In genomic region chr2:47155091-47155876, GRCh38 we compare ENCODE assay signal across 11 cellular contexts. TPM values are rescaled to one million over a fixed set of nuclear protein-coding genes. Genes with fewer than 3 reads are reported as not detected.
DNase-seq lines count a peak whose midpoint lies in the region; ATAC-seq, FAIRE-seq and TF ChIP-seq lines count a peak whose summit lies in the region.
"Had no signal": no experiment of that assay in that cellular context is flagged by ENCODE, and none has a peak within 500 bp of the region (broad histone marks: within the 10 kb centered on the region; RNA-seq: fewer than 3 reads in every experiment).

A gene with protein sequence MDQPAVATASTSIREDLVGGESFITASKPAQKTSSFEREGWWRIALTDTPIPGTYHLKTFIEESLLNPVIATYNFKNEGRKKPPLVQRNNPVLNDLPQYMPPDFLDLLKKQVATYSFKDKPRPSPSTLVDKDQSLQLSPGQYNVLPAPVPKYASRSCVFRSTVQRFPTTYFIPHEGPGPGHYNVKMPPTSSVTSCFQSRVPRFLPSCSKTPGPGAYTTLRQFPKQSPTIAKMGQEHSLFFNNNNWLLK (minus strand): TSS chr2:47155308. CDS start chr2:47155251, 57 bp downstream.

- H3K79me2 ChIP-seq in K562 (ENCODE audit: control insufficient read depth, insufficient read depth, low read length) (no peaks in the 10 kb centered on the region), osteoblast (ENCODE audit: insufficient read depth, low read length) (no peaks in the 10 kb centered on the region)

- H3K36me3 Mint-ChIP-seq in activated CD4-positive, alpha-beta T cell treated with anti-CD3 and anti-CD28 coated beads, Interleukin-2, amount 10 ng/mL, durations not matched to agents 24 days and 14 days (ENCODE audit: low read depth) = peaks cover 42% of the 10 kb centered on the region

- no peak within 1 kb of the TSS for H3K4me2 ChIP-seq in K562 (ENCODE audit: insufficient read depth, low read length)
- H3K4me2 ChIP-seq in osteoblast (ENCODE audit: insufficient read depth, low read length) = no peak within 1 kb of the TSS

- DNase-seq in activated CD4-positive, alpha-beta T cell treated with anti-CD3 and anti-CD28 coated beads, Interleukin-2, amount 10 ng/mL, durations not matched to agents 24 days and 14 days = no peak
- DNase-seq in activated CD4-positive, alpha-beta T cell treated with anti-CD3 and anti-CD28 coated beads for 4 hours = no peak
- DNase-seq in K562 (ENCODE audit: extremely low read depth in 1 of 4, low spot score in 3 of 4) (no peak), osteoblast (ENCODE audit: insufficient read length, low spot score, missing footprints) (no peak), SK-N-DZ (ENCODE audit: low spot score) (no peak), G401 (ENCODE audit: low spot score) (no peak)
- DNase-seq: NCI-H1105, NCI-H526, thyroid gland had no signal

- CTCF ChIA-PET in K562 (lab: Yijun Ruan, JAX; ENCODE audit: low intra/inter-chr PET ratio) = no interaction called here

- no peak for TF ChIP-seq CTCF in K562 (IDR thresholded peaks at IDR 0.05 in 2 of 3, conservative IDR thresholded peaks at IDR 0.05 in 1 of 3; ENCODE audit: insufficient read depth in 2 of 3, low read depth in 1 of 3, low read length in 3 of 3)
- TF ChIP-seq CTCF in osteoblast (IDR thresholded peaks at IDR 0.05; ENCODE audit: extremely low read depth, low read depth, low read length) = no peak

- POLR2A ChIA-PET in K562 (lab: Yijun Ruan, JAX) = interaction anchor here (0.6 to 1.9 kb wide), 7 partner anchors 8 to 76 kb away, joined by 3 to 10 read pairs (median 4); no protein-coding TSS in a partner anchor

- no TSS peak for BruUV-seq in K562 (replicated peaks; lab: Mats Ljungman, UMichigan)

- no peak for TF ChIP-seq POLR2A in K562 (conservative IDR thresholded peaks at IDR 0.05)

- H3K4me3 Mint-ChIP-seq in activated CD4-positive, alpha-beta T cell treated with anti-CD3 and anti-CD28 coated beads, Interleukin-2, amount 10 ng/mL, durations not matched to agents 24 days and 14 days = no peak within 1 kb of the TSS

- no peak for TF ChIP-seq RAD21 in K562 (CRISPR knock-in tag; conservative IDR thresholded peaks at IDR 0.05 in 1 of 2, IDR thresholded peaks at IDR 0.05 in 1 of 2)

- ATAC-seq in HG03103 (IDR thresholded peaks at IDR 0.05; ENCODE audit: low read depth, unreplicated experiment) = peak; percentile 56
- peak; percentile 8; the same call in 2 of the 3 replicates for ATAC-seq in K562
- ATAC-seq in HG02678 (IDR thresholded peaks at IDR 0.05; ENCODE audit: unreplicated experiment) = no peak

- intact Hi-C loops in activated CD4-positive, alpha-beta T cell treated with anti-CD3 and anti-CD28 coated beads, Interleukin-2, amount 10 ng/mL, durations not matched to agents 24 days and 14 days (cut with micrococcal nuclease) = no loop called here
- intact Hi-C loops in K562 (cut with micrococcal nuclease) = no loop called here

- H4K20me1 ChIP-seq in K562 (replicated peaks; ENCODE audit: control insufficient read depth, insufficient read depth, low read length) (no peaks in the 10 kb centered on the region), osteoblast (ENCODE audit: insufficient read depth, low read length) (peaks cover 3% of the 10 kb centered on the region)

- H3K36me3 ChIP-seq in K562 (ENCODE audit: control insufficient read depth, insufficient read depth, low read length) = peaks cover 11% of the 10 kb centered on the region
- peaks cover 61% of the 10 kb centered on the region for H3K36me3 ChIP-seq in osteoblast (ENCODE audit: insufficient read depth, low read length)

- no peak within 1 kb of the TSS for H3K9ac ChIP-seq in K562 (ENCODE audit: insufficient read depth in 1 of 2, low read depth in 2 of 2, low read length in 2 of 2)

- peaks cover 4% of the 10 kb centered on the region in 2 experiments; a peak in 2 of 5 replicates for H3K4me1 ChIP-seq in K562 (replicated peaks in 1 of 2; ENCODE audit: control insufficient read depth in 2 of 2, insufficient read depth in 2 of 2, low read length in 2 of 2)
- no peaks in the 10 kb centered on the region for H3K4me1 ChIP-seq in osteoblast (ENCODE audit: insufficient read depth, low read length)

- no peaks in the 10 kb centered on the region for H3K27me3 ChIP-seq in K562 (ENCODE audit: control insufficient read depth in 2 of 2, insufficient read depth in 2 of 2, low read length in 2 of 2)
- no peaks in the 10 kb centered on the region for H3K27me3 ChIP-seq in osteoblast (ENCODE audit: insufficient read depth, low read length)
- H3K27me3 ChIP-seq: thyroid gland had no signal

- FAIRE-seq in K562 (lab: Jason Lieb, UNC) = no peak

- H3K4me3 ChIP-seq in K562 (no peak within 1 kb of the TSS), osteoblast (ENCODE audit: insufficient read depth, low read length) (no peak within 1 kb of the TSS)
- H3K4me3 ChIP-seq: thyroid gland had no signal

- no peaks in the 10 kb centered on the region for H3K9me3 ChIP-seq in K562 (replicated peaks; ENCODE audit: control insufficient read depth, insufficient read depth, low read depth, low read length)
- no peaks in the 10 kb centered on the region for H3K9me3 ChIP-seq in osteoblast (ENCODE audit: low read depth, low read length)
- H3K9me3 ChIP-seq: thyroid gland had no signal

- H3K9me1 ChIP-seq in K562 (ENCODE audit: control insufficient read depth, insufficient read depth, low read length) = no peaks in the 10 kb centered on the region

- peak within 1 kb of the TSS; percentile 48 for H3K27ac Mint-ChIP-seq in activated CD4-positive, alpha-beta T cell treated with anti-CD3 and anti-CD28 coated beads, Interleukin-2, amount 10 ng/mL, durations not matched to agents 24 days and 14 days

- TF ChIP-seq EP300 in K562 (IDR thresholded peaks at IDR 0.05; ENCODE audit: low read length) = no peak

- H3K4me1 Mint-ChIP-seq in activated CD4-positive, alpha-beta T cell treated with anti-CD3 and anti-CD28 coated beads, Interleukin-2, amount 10 ng/mL, durations not matched to agents 24 days and 14 days = peaks cover 19% of the 10 kb centered on the region

- H2AFZ ChIP-seq in K562 (ENCODE audit: low read depth, low read length) (no peak within 1 kb of the TSS), osteoblast (ENCODE audit: low read length) (no peak within 1 kb of the TSS)

- H3K27me3 Mint-ChIP-seq in activated CD4-positive, alpha-beta T cell treated with anti-CD3 and anti-CD28 coated beads, Interleukin-2, amount 10 ng/mL, durations not matched to agents 24 days and 14 days = no peaks in the 10 kb centered on the region

- 61% methylated on average over 17 of the region's 30 CpGs for WGBS in K562 (ENCODE audit: insufficient coverage, low coverage, missing lambda C conversion rate)

- H3K9me3 Mint-ChIP-seq in activated CD4-positive, alpha-beta T cell treated with anti-CD3 and anti-CD28 coated beads, Interleukin-2, amount 10 ng/mL, durations not matched to agents 24 days and 14 days = no peaks in the 10 kb centered on the region

- no peak within 1 kb of the TSS for H3K27ac ChIP-seq in K562 (ENCODE audit: extremely low read depth, low read depth, low read length)
- H3K27ac ChIP-seq in osteoblast (ENCODE audit: low read depth, low read length) = peak within 1 kb of the TSS; percentile 20
- H3K27ac ChIP-seq: thyroid gland had no signal

- in situ Hi-C loops in K562 (cut with MboI) = no loop called here
- in situ Hi-C loops in G401 (cut with HindIII; ENCODE audit: low sequenced_read_pairs) = no loop called here

TF ChIP-seq in K562, 482 proteins besides CTCF, POLR2A, EP300 and RAD21 (continues in another document):
- TF ChIP-seq HEY1 (CRISPR knock-in tag; IDR thresholded peaks at IDR 0.05; ENCODE audit: borderline replicate concordance) (no peak), MTF1 (CRISPR knock-in tag; IDR thresholded peaks at IDR 0.05; ENCODE audit: borderline replicate concordance) (no peak)

RNA-seq across cellular contexts. Expression of the gene that starts here (rescaled TPM):
- 0.16 and 0.38 TPM in 2 replicates for total RNA-seq in activated CD4-positive, alpha-beta T cell treated with anti-CD3 and anti-CD28 coated beads, Interleukin-2, amount 10 ng/mL, durations not matched to agents 24 days and 14 days
- total RNA-seq in K562 (2011; cell fraction: chromatin; rRNA removed; ENCODE audit: low replicate concordance) = 0.51 and 0.72 TPM in 2 replicates
- total RNA-seq in K562 (2011; cell fraction: nucleolus; rRNA removed) = 0.79 TPM in 1 of 2 replicates, not detected in the other
- not detected in 2 replicates for total RNA-seq in K562 (2011; cell fraction: nucleoplasm; rRNA removed)
- total RNA-seq in K562 (2014; rRNA removed) (0.68 TPM in 1 of 2 replicates, not detected in the other), K562 (2014; rRNA removed; fragmentation: Illumina TruSeq; extraction: Trizol) (0.22 and 0.38 TPM in 2 replicates), K562 (2015; rRNA removed; fragmentation: Illumina TruSeq; extraction: Trizol) (not detected in 2 replicates), K562 (2021) (not detected in 2 replicates), osteoblast (0.59 and 0.72 TPM in 2 replicates)
- polyA plus RNA-seq in K562 (2011; rRNA removed) (not detected in 2 replicates), K562 (2014; fragmentation: Illumina TruSeq; extraction: Trizol) (0.10 TPM in 1 of 2 replicates, not detected in the other), K562 (2014; fragmentation: Nextera tagmentation; extraction: Ambion mirVana) (not detected), K562 (2014; rRNA removed) (0.28 TPM in 1 of 2 replicates, not detected in the other)
- not detected in 2 replicates for polyA plus RNA-seq in K562 (2011; cell fraction: cytosol; rRNA removed)
- 0.24 TPM in 1 of 2 replicates, not detected in the other for polyA plus RNA-seq in K562 (2011; cell fraction: nucleus; rRNA removed)
- 0.26 TPM in 1 of 2 replicates, not detected in the other for polyA plus RNA-seq in K562 (2012)
- 0.33 and 0.39 TPM in 2 replicates for polyA minus RNA-seq in K562 (2011; rRNA and poly(A)+ RNA removed)
- not detected in 2 replicates for polyA minus RNA-seq in K562 (2011; cell fraction: cytosol; rRNA and poly(A)+ RNA removed)
- polyA minus RNA-seq in K562 (2011; cell fraction: nucleus; rRNA and poly(A)+ RNA removed) = 0.44 TPM in 1 of 2 replicates, not detected in the other
- polyA plus RNA-seq in SK-N-DZ (2014; cell fraction: cytosol; rRNA removed) = not detected in 2 replicates
- 0.22 TPM in 1 of 2 replicates, not detected in the other for polyA plus RNA-seq in SK-N-DZ (2014; cell fraction: nucleus; rRNA removed)
- not detected in 2 replicates for total RNA-seq in G401 (2014; rRNA removed; shearing (Covaris generic))

Comparison
In these comparisons a context has a peak if more than half of its experiments do, and no peak if none do; other contexts are left out.
1. Peak in ATAC-seq in K562; RNA of the gene not detected or under 1 TPM.